8 cellular contexts compared by ENCODE assay signal in the genomic region with DNA sequence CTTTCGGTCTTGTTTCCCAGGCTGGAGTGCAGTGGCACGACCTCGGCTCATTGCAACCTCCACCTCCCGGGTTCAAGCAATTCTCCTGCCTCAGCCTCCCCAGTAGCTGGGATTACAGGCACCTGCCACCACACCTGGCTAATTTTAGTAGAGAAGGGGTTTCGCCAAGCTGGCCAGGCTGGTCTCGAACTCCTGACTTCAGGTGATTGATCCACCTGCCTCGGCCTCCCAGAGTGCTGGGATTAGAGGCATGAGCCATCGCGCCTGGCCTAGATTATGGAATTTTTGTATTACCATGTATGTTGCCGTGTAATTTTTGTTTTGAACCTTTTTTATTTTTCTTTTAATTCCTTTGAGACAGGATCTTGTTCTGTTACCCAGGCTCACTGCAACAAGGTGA.
DNase-seq lines count a peak whose midpoint lies in the region; ATAC-seq and TF ChIP-seq lines count a peak whose summit lies in the region.
"Not testable (repeated sequence)": the region's sequence is repeated elsewhere in the genome, so short reads cannot be mapped to it uniquely, and the experiment has no call there.

No MANE protein-coding gene starts in this region.

- H3K27me3 ChIP-seq in BLaER1 treated with 17β-estradiol and CSF1 and Interleukin-3, amounts not matched to agents 10 nM and 100 nM: peaks cover 0 to 26% (median 0%) of the 10 kb centered on the region in 11 experiments; a peak in 9 of 22 replicates
- not testable (repeated sequence) for H3K27me3 ChIP-seq in adrenal gland, right atrium auricular region, neural progenitor cell, testis

- H4K20me1 ChIP-seq in BLaER1 treated with 17β-estradiol and CSF1 and Interleukin-3, amounts not matched to agents 10 nM and 100 nM; neural progenitor cell (ENCODE audit: low read depth): not testable (repeated sequence)

- peaks cover 38% of the 10 kb centered on the region for H3K4me1 Mint-ChIP-seq in WTC11
- not testable (repeated sequence) for H3K4me1 Mint-ChIP-seq in endothelial cell (ENCODE audit: unreplicated experiment)
- H3K4me1 Mint-ChIP-seq in neural progenitor cell: peaks cover 46% of the 10 kb centered on the region

- H3K4me3 Mint-ChIP-seq in WTC11; endothelial cell (ENCODE audit: unreplicated experiment): not testable (repeated sequence)
- H3K4me3 Mint-ChIP-seq in neural progenitor cell: peak overlapping the region; percentile 74

- H3K27ac Mint-ChIP-seq in WTC11 (peak overlapping the region; percentile 61), endothelial cell (ENCODE audit: unreplicated experiment) (peak overlapping the region; percentile 57), neural progenitor cell (peak overlapping the region; percentile 80)

- H3F3A ChIP-seq in neural progenitor cell (ENCODE audit: low read depth): peaks cover 59% of the 10 kb centered on the region

- H3K36me3 ChIP-seq in BLaER1 treated with 17β-estradiol and CSF1 and Interleukin-3, amounts not matched to agents 10 nM and 100 nM; KOPT-K1 (ENCODE audit: insufficient read depth, low read length); adrenal gland (replicated peaks in 1 of 2); right atrium auricular region; neural progenitor cell; testis (ENCODE audit: low read depth, missing control alignments): not testable (repeated sequence)

- H3K9ac ChIP-seq in BLaER1 treated with 17β-estradiol and CSF1 and Interleukin-3, amounts not matched to agents 10 nM and 100 nM: peak overlapping the region in 5 of 11 experiments; percentile 81 to 87 (median 86); a peak in 7 of 22 replicates
- H3K9ac ChIP-seq in neural progenitor cell: not testable (repeated sequence)

- intact Hi-C loops in adrenal gland (cut with DNase I); testis (cut with DNase I; ENCODE audit: low total_unique reads): not testable (repeated sequence)

- TF ChIP-seq POLR2A in adrenal gland (IDR thresholded peaks at IDR 0.05); testis (IDR thresholded peaks at IDR 0.05): not testable (repeated sequence)

- CTCF ChIA-PET in WTC11 (lab: Charles Lee): interaction anchor here (1.9 to 4.9 kb wide), 5 partner anchors 12 to 151 kb away, joined by 4 to 28 read pairs (median 15); no protein-coding TSS in a partner anchor

- peaks cover 52% of the 10 kb centered on the region for H3K79me2 ChIP-seq in neural progenitor cell (ENCODE audit: low read depth)

- not testable (repeated sequence) for TF ChIP-seq CTCF in WTC11 (IDR thresholded peaks at IDR 0.05); adrenal gland (IDR thresholded peaks at IDR 0.05); endothelial cell (IDR thresholded peaks at IDR 0.05; ENCODE audit: unreplicated experiment); right atrium auricular region (IDR thresholded peaks at IDR 0.05); neural progenitor cell (IDR thresholded peaks at IDR 0.05); testis (IDR thresholded peaks at IDR 0.05)

- H2AFZ ChIP-seq in neural progenitor cell (replicated peaks): not testable (repeated sequence)

- H3K4me1 ChIP-seq in BLaER1 treated with 17β-estradiol and CSF1 and Interleukin-3, amounts not matched to agents 10 nM and 100 nM: peaks cover 46 to 71% (median 56%) of the 10 kb centered on the region in 10 experiments
- H3K4me1 ChIP-seq in adrenal gland (replicated peaks in 1 of 2): peaks cover 28 to 42% of the 10 kb centered on the region in 2 donors
- H3K4me1 ChIP-seq in right atrium auricular region: peaks cover 0 to 43% of the 10 kb centered on the region in 2 donors
- peaks cover 42% of the 10 kb centered on the region for H3K4me1 ChIP-seq in neural progenitor cell
- peaks cover 40% of the 10 kb centered on the region for H3K4me1 ChIP-seq in testis

- WGBS in adrenal gland, 4 donors: 85 to 92% (median 87%) methylated on average over 10 of the region's 10 CpGs
- WGBS in testis, 2 donors: 79 to 89% methylated on average over 10 of the region's 10 CpGs

- peaks cover 26% of the 10 kb centered on the region for H3K36me3 Mint-ChIP-seq in WTC11
- H3K36me3 Mint-ChIP-seq in endothelial cell (ENCODE audit: low read depth, unreplicated experiment): not testable (repeated sequence)
- H3K36me3 Mint-ChIP-seq in neural progenitor cell: peaks cover 20% of the 10 kb centered on the region

- H3K9me3 Mint-ChIP-seq in WTC11; endothelial cell (ENCODE audit: unreplicated experiment); neural progenitor cell: not testable (repeated sequence)

- not testable (repeated sequence) for H3K27me3 Mint-ChIP-seq in WTC11 (ENCODE audit: low read depth); endothelial cell (ENCODE audit: unreplicated experiment); neural progenitor cell (ENCODE audit: insufficient read depth, low read depth)

- not testable (repeated sequence) for H3K9me3 ChIP-seq in BLaER1 treated with 17β-estradiol and CSF1 and Interleukin-3, amounts not matched to agents 10 nM and 100 nM (replicated peaks in 1 of 11); KOPT-K1 (ENCODE audit: insufficient read depth, low read length, poor library complexity, severe bottlenecking); adrenal gland (replicated peaks in 1 of 3); right atrium auricular region; neural progenitor cell (ENCODE audit: low read depth); testis

- not testable (repeated sequence) for DNase-seq in WTC11 (ENCODE audit: low spot score); adrenal gland; endothelial cell (ENCODE audit: low spot score); right atrium auricular region (ENCODE audit: low spot score); neural progenitor cell (ENCODE audit: low spot score); testis

- ATAC-seq in WTC11: not testable (repeated sequence)

- POLR2A ChIA-PET in WTC11 (lab: Charles Lee): interaction anchor here (1.1 kb wide), 1 partner anchor 57 kb away, joined by 3 read pairs; no protein-coding TSS in a partner anchor

- peak overlapping the region in 10 of 11 experiments; percentile 82 to 99 (median 94); a peak in 18 of 22 replicates for H3K4me2 ChIP-seq in BLaER1 treated with 17β-estradiol and CSF1 and Interleukin-3, amounts not matched to agents 10 nM and 100 nM
- H3K4me2 ChIP-seq in neural progenitor cell: peak overlapping the region; percentile 75

- H3K4me3 ChIP-seq in BLaER1 treated with 17β-estradiol and CSF1 and Interleukin-3, amounts not matched to agents 10 nM and 100 nM: peak overlapping the region in 2 of 10 experiments; percentile 54 to 58; a peak in 4 of 20 replicates
- not testable (repeated sequence) for H3K4me3 ChIP-seq in adrenal gland, right atrium auricular region, testis
- peak overlapping the region; percentile 52 for H3K4me3 ChIP-seq in neural progenitor cell

- H3K27ac ChIP-seq in BLaER1 treated with 17β-estradiol and CSF1 and Interleukin-3, amounts not matched to agents 10 nM and 100 nM: peak overlapping the region in 9 of 11 experiments; percentile 90 to 96 (median 91); a peak in 12 of 22 replicates
- H3K27ac ChIP-seq in KOPT-K1 (ENCODE audit: low read depth, low read length, poor library complexity, severe bottlenecking) (peak overlapping the region; percentile 91), adrenal gland (peak overlapping the region in 3 of 5 donors; percentile 93 to 94 (median 93)), right atrium auricular region (peak overlapping the region; percentile 38 to 97), neural progenitor cell (peak overlapping the region; percentile 91), testis (peak overlapping the region; percentile 77 to 85)
